12 cellular contexts compared by ENCODE assay signal in genomic region chr4:110867251-110867960, GRCh38.
DNase-seq lines count a peak whose midpoint lies in the region; ATAC-seq and TF ChIP-seq lines count a peak whose summit lies in the region.
"Had no signal": no experiment of that assay in that cellular context is flagged by ENCODE, and none has a peak within 500 bp of the region (broad histone marks: within the 10 kb centered on the region; RNA-seq: fewer than 3 reads in every experiment).

No MANE protein-coding gene starts in this region.

- peak; percentile 40 to 69 for DNase-seq in foreskin keratinocyte
- DNase-seq in activated CD4-positive, alpha-beta T cell treated with anti-CD3 and anti-CD28 coated beads for 1 hour = no peak
- DNase-seq in activated naive CD4-positive, alpha-beta T cell (lab: John Stamatoyannopoulos, UW) = no peak
- DNase-seq in medulla oblongata (ENCODE audit: extremely low spot score) = no peak
- no peak for DNase-seq in esophagus muscularis mucosa (ENCODE audit: extremely low spot score)
- DNase-seq: activated CD4-positive, alpha-beta T cell treated with anti-CD3 and anti-CD28 coated beads for 36 hours; activated naive CD8-positive, alpha-beta T cell treated with anti-CD3 and anti-CD28 coated beads, Interleukin-2, amount 50 U/mL, for 24 hours; natural killer cell; stimulated activated CD4-positive, alpha-beta T cell treated with anti-CD3 and anti-CD28 coated beads, Interleukin-15, amount 100 ng/mL, for 24 hours had no signal

- peaks cover 13% of the 10 kb centered on the region for H3K4me1 ChIP-seq in foreskin keratinocyte
- peaks cover 0 to 3% (median 0%) of the 10 kb centered on the region in 4 donors for H3K4me1 ChIP-seq in esophagus muscularis mucosa

- H3K36me3 ChIP-seq in esophagus muscularis mucosa = no peaks in the 10 kb centered on the region

- TF ChIP-seq CTCF in foreskin keratinocyte (conservative IDR thresholded peaks at IDR 0.05) = no peak
- TF ChIP-seq CTCF in esophagus muscularis mucosa (IDR thresholded peaks at IDR 0.05) = no peak

- ATAC-seq in GM18909 (IDR thresholded peaks at IDR 0.05; ENCODE audit: poor library complexity, unreplicated experiment) = peak; percentile 76
- ATAC-seq in GM21737 (IDR thresholded peaks at IDR 0.05; ENCODE audit: unreplicated experiment) = peak; percentile 59
- ATAC-seq in HG03139 (IDR thresholded peaks at IDR 0.05; ENCODE audit: unreplicated experiment) = peak; percentile 41
- peak; percentile 88 for ATAC-seq in foreskin keratinocyte
- ATAC-seq: activated CD4-positive, alpha-beta T cell treated with anti-CD3 and anti-CD28 coated beads for 36 hours; activated naive CD8-positive, alpha-beta T cell treated with anti-CD3 and anti-CD28 coated beads, Interleukin-2, amount 50 U/mL, for 24 hours; natural killer cell had no signal

- H3K27ac ChIP-seq in foreskin keratinocyte (no peak overlapping the region), esophagus muscularis mucosa (replicated peaks in 1 of 4) (no peak overlapping the region)

- no peak for TF ChIP-seq POLR2A in esophagus muscularis mucosa (IDR thresholded peaks at IDR 0.05; ENCODE audit: low read depth)

- WGBS in esophagus muscularis mucosa = 87% methylated on average over 3 of the region's 3 CpGs

- TF ChIP-seq EP300 in esophagus muscularis mucosa (IDR thresholded peaks at IDR 0.05) = no peak

- H3K27me3 ChIP-seq in foreskin keratinocyte (no peaks in the 10 kb centered on the region), esophagus muscularis mucosa (no peaks in the 10 kb centered on the region)

- intact Hi-C loops in esophagus muscularis mucosa (cut with DNase I) = no loop called here

- no peak overlapping the region for H3K4me3 ChIP-seq in esophagus muscularis mucosa

- H3K9me3 ChIP-seq in esophagus muscularis mucosa = no peaks in the 10 kb centered on the region

Comparison
In these comparisons a context has a peak if more than half of its experiments do, and no peak if none do; other contexts are left out.
1. DNase-seq: peak in foreskin keratinocyte (2 of 2); none in activated CD4-positive, alpha-beta T cell treated with anti-CD3 and anti-CD28 coated beads for 1 hour (single experiment), activated naive CD4-positive, alpha-beta T cell (0 of 4), medulla oblongata (single experiment) and esophagus muscularis mucosa (single experiment).
2. Peak in every context shown above with its lines, with median percentiles within 50 percentile points of each other: ATAC-seq.